In the genomic region with DNA sequence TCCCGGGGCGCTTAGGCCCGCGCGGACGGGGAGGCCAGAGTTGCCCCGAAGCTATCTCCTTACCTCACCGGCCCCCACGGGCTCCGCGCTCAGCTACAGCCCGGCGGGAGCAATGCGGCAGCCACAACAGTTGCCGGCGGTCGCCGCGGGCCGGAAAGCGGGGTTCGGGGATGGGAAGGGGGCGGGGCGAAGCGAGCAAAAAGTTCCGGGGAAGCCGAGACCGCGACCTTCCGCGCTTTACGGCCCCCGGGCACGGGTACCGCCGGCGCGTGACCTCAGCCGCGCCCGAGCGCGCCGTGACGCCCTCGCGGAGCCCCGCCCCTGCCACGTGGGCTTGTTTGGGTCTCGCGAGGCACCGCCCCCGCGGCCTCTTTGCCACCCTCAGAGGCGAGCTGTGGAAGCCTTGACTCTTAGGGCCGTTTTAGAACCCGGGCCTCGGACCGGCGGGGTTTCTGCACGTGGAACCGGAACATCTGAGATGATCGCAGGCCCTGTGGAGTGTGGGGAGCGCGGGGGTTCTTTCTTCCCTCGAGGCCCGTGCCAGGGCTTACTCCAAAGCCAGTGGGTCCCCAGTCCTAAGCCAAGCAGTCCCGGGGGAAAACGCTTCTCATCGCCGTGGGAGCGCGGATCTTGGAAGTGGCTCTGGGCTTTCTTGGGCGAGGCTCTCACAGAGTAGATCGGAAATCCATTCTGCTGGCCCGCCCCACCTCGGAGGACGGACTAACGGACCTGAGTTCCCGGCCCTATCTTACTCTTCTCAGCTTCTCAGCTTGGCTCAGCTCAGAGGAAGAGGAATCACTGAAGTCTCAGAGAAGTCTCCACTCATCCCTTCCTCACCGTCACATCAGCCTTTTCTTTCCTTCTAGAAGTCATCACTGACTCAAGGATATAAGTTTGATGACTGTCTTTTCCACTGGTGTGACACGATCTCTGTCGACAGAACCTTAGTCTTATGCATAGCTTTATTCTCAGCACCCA, we compare ENCODE assay signal across 7 cellular contexts. TPM values are rescaled to one million over a fixed set of nuclear protein-coding genes. Genes with fewer than 3 reads are reported as not detected.
DNase-seq lines count a peak whose midpoint lies in the region; ATAC-seq, FAIRE-seq and TF ChIP-seq lines count a peak whose summit lies in the region.
"Not testable (repeated sequence)": the region's sequence is repeated elsewhere in the genome, so short reads cannot be mapped to it uniquely, and the experiment has no call there.

No MANE protein-coding gene starts in this region.

- H2AFZ ChIP-seq in hepatocyte = peak overlapping the region; percentile 86

- not testable (repeated sequence) for H3K4me1 ChIP-seq in hepatocyte (ENCODE audit: insufficient read depth)

- H4K20me1 ChIP-seq in hepatocyte (ENCODE audit: insufficient read depth, poor library complexity, severe bottlenecking) = not testable (repeated sequence)

- H3K79me2 ChIP-seq in hepatocyte = peaks cover 33% of the 10 kb centered on the region

- peak overlapping the region; percentile 96 for H3K4me2 ChIP-seq in hepatocyte

- not testable (repeated sequence) for H3K9me2 ChIP-seq in hepatocyte (replicated peaks; ENCODE audit: insufficient read depth)

- DNase-seq in GM18507 (ENCODE audit: extremely low spot score, insufficient read length, low read depth) (peak; percentile 95), NCI-H187 treated with DMSO at 0.1 percent for 48 hours (lab: John Stamatoyannopoulos, UW) (peak; percentile 36), T-helper 9 cell (peak; percentile 88), astrocyte of the hippocampus (ENCODE audit: low read depth, low spot score) (peak; percentile 95), hepatocyte (ENCODE audit: low spot score) (peak; percentile 97), retina (peak; percentile 98)

- peak overlapping the region; percentile 89 for H3K27ac ChIP-seq in hepatocyte

- peak; percentile 95 for FAIRE-seq in GM18507 (lab: Jason Lieb, UNC)

- ATAC-seq in HG02973 (IDR thresholded peaks at IDR 0.05; ENCODE audit: unreplicated experiment) = peak; percentile 92

- H3K36me3 ChIP-seq in hepatocyte (replicated peaks; ENCODE audit: insufficient read depth, low read depth) = not testable (repeated sequence)

- TF ChIP-seq CTCF in hepatocyte (IDR thresholded peaks at IDR 0.05; ENCODE audit: poor library complexity) = not testable (repeated sequence)

- peak overlapping the region; percentile 98 for H3K4me3 ChIP-seq in hepatocyte

- WGBS in hepatocyte (ENCODE audit: low lambda C conversion rate, missing lambda C conversion rate) = 5% methylated on average over 33 of the region's 83 CpGs

- H3K9me3 ChIP-seq in hepatocyte (ENCODE audit: low read depth) = not testable (repeated sequence)

- not testable (repeated sequence) for H3K27me3 ChIP-seq in hepatocyte

RNA-seq across cellular contexts. Expression of a gene that starts 7.8 kb away (rescaled TPM):
- 1.5 and 1.8 TPM in 2 replicates for total RNA-seq in hepatocyte
- 5.0 and 9.8 TPM in 2 replicates for polyA plus RNA-seq in hepatocyte

RNA-seq across cellular contexts. Expression of a gene that starts 53.0 kb away (rescaled TPM):
- total RNA-seq in hepatocyte = 0.23 and 8.3 TPM in 2 replicates
- 0.21 and 0.35 TPM in 2 replicates for polyA plus RNA-seq in hepatocyte

Comparison
In these comparisons a context has a peak if more than half of its experiments do, and no peak if none do; other contexts are left out.
1. Peak in every context shown above with its lines: DNase-seq, ATAC-seq, H3K4me3 ChIP-seq and H3K27ac ChIP-seq.
2. DNase-seq: peak in every context shown above with its lines; median percentile 98 in retina; 97 in hepatocyte; 95 in GM18507; 95 in astrocyte of the hippocampus; 88 in T-helper 9 cell; 36 in NCI-H187 treated with DMSO at 0.1 percent for 48 hours.